In genomic region chr14:56273949-56274348, GRCh38 we compare ENCODE assay signal across 19 cellular contexts.
DNase-seq lines count a peak whose midpoint lies in the region; ATAC-seq, FAIRE-seq and TF ChIP-seq lines count a peak whose summit lies in the region.
"Had no signal": no experiment of that assay in that cellular context is flagged by ENCODE, and none has a peak within 500 bp of the region (broad histone marks: within the 10 kb centered on the region; RNA-seq: fewer than 3 reads in every experiment).

No MANE protein-coding gene starts in this region.

- no peak overlapping the region for H2AFZ ChIP-seq in astrocyte (ENCODE audit: low read depth, low read length)

- ATAC-seq in Right ventricle myocardium inferior (peak; percentile 70), left ventricle myocardium superior (peak; percentile 71)

- H4K20me1 ChIP-seq in astrocyte (ENCODE audit: insufficient read depth, low read length) = no peaks in the 10 kb centered on the region

- no peak overlapping the region for H3K27ac Mint-ChIP-seq in astrocyte (ENCODE audit: unreplicated experiment)
- H3K27ac Mint-ChIP-seq: CD4-positive, CD25-positive, alpha-beta regulatory T cell had no signal

- peaks cover 3% of the 10 kb centered on the region for H3K9me3 Mint-ChIP-seq in astrocyte (ENCODE audit: unreplicated experiment)
- H3K9me3 Mint-ChIP-seq: CD4-positive, CD25-positive, alpha-beta regulatory T cell had no signal

- DNase-seq in Right ventricle myocardium inferior (ENCODE audit: missing footprints) = no peak
- DNase-seq in left ventricle myocardium inferior = no peak
- no peak for DNase-seq in astrocyte (ENCODE audit: low read depth)
- peak; percentile 31 for DNase-seq in left ventricle myocardium superior
- DNase-seq in tibial artery = no peak
- DNase-seq in RKO (ENCODE audit: low spot score) = no peak
- no peak for DNase-seq in cortex of kidney (lab: John Stamatoyannopoulos, UW)
- DNase-seq in NCI-H2107 (lab: John Stamatoyannopoulos, UW) = no peak
- DNase-seq: AML-193; Calu3; CD4-positive, CD25-positive, alpha-beta regulatory T cell; GDM1; Kasumi-1; NCI-H1417 treated with DMSO at 0.1 percent for 48 hours; NCI-H2029; NCI-H510A treated with DMSO at 0.1 percent for 48 hours had no signal

- no peak for TF ChIP-seq CTCF in left ventricle myocardium inferior (IDR thresholded peaks at IDR 0.05; ENCODE audit: borderline replicate concordance)
- no peak for TF ChIP-seq CTCF in astrocyte (IDR thresholded peaks at IDR 0.05; ENCODE audit: insufficient read depth, low read depth, low read length)
- no peak for TF ChIP-seq CTCF in tibial artery (IDR thresholded peaks at IDR 0.05)

- peaks cover 12% of the 10 kb centered on the region for H3K4me1 Mint-ChIP-seq in astrocyte (ENCODE audit: low read depth, unreplicated experiment)

- no peak overlapping the region for H3K4me2 ChIP-seq in astrocyte (ENCODE audit: low read length)

- H3K36me3 ChIP-seq in left ventricle myocardium inferior (no peaks in the 10 kb centered on the region), astrocyte (ENCODE audit: insufficient read depth, low read length) (no peaks in the 10 kb centered on the region), tibial artery (no peaks in the 10 kb centered on the region)

- intact Hi-C loops in Right ventricle myocardium inferior (cut with DNase I) = no loop called here
- intact Hi-C loops in left ventricle myocardium inferior (cut with micrococcal nuclease) = no loop called here
- intact Hi-C loops in left ventricle myocardium superior (cut with micrococcal nuclease) = no loop called here
- intact Hi-C loops in tibial artery (cut with DNase I; ENCODE audit: low total_unique reads) = no loop called here

- no peak overlapping the region for H3K27ac ChIP-seq in left ventricle myocardium inferior (replicated peaks)
- H3K27ac ChIP-seq in astrocyte (ENCODE audit: low read depth, low read length) = no peak overlapping the region
- peak overlapping the region; percentile 45 to 52 for H3K27ac ChIP-seq in tibial artery
- H3K27ac ChIP-seq: SK-N-MC had no signal

- no peak for FAIRE-seq in astrocyte (lab: Jason Lieb, UNC)
- FAIRE-seq: GM12892, H54 had no signal

- no peaks in the 10 kb centered on the region for H3K79me2 ChIP-seq in astrocyte (ENCODE audit: insufficient read depth, low read length)

- no peak overlapping the region for H3K4me3 ChIP-seq in left ventricle myocardium inferior
- H3K4me3 ChIP-seq in astrocyte (ENCODE audit: insufficient read depth, low read depth, low read length) = no peak overlapping the region
- H3K4me3 ChIP-seq in tibial artery = no peak overlapping the region
- H3K4me3 ChIP-seq: SK-N-MC had no signal

- peak overlapping the region; percentile 41 for H3K9ac ChIP-seq in astrocyte (ENCODE audit: low read length)

- H3K27me3 ChIP-seq in left ventricle myocardium inferior (ENCODE audit: low read depth) = no peaks in the 10 kb centered on the region
- H3K27me3 ChIP-seq in astrocyte (ENCODE audit: insufficient read depth, low read length) = no peaks in the 10 kb centered on the region
- H3K27me3 ChIP-seq in tibial artery = no peaks in the 10 kb centered on the region

- no peaks in the 10 kb centered on the region for H3K27me3 Mint-ChIP-seq in astrocyte (ENCODE audit: low read depth, unreplicated experiment)
- H3K27me3 Mint-ChIP-seq: CD4-positive, CD25-positive, alpha-beta regulatory T cell had no signal

- no peaks in the 10 kb centered on the region for H3K9me3 ChIP-seq in left ventricle myocardium inferior (replicated peaks)
- no peaks in the 10 kb centered on the region for H3K9me3 ChIP-seq in astrocyte (ENCODE audit: insufficient read depth, low read depth, low read length)
- no peaks in the 10 kb centered on the region for H3K9me3 ChIP-seq in tibial artery

- H3K4me3 Mint-ChIP-seq in astrocyte (ENCODE audit: unreplicated experiment) = no peak overlapping the region
- H3K4me3 Mint-ChIP-seq: CD4-positive, CD25-positive, alpha-beta regulatory T cell had no signal

- H3K4me1 ChIP-seq in left ventricle myocardium inferior (peaks cover 18% of the 10 kb centered on the region), astrocyte (ENCODE audit: insufficient read depth, low read length) (peaks cover 29% of the 10 kb centered on the region), tibial artery (peaks cover 0 to 32% (median 3%) of the 10 kb centered on the region in 4 donors)

- peaks cover 3% of the 10 kb centered on the region for H3K36me3 Mint-ChIP-seq in astrocyte (ENCODE audit: low read depth, unreplicated experiment)
- H3K36me3 Mint-ChIP-seq: CD4-positive, CD25-positive, alpha-beta regulatory T cell had no signal

Comparison
In these comparisons a context has a peak if more than half of its experiments do, and no peak if none do; other contexts are left out.
1. H3K27ac ChIP-seq: peak in tibial artery (2 of 2); none in left ventricle myocardium inferior (single experiment) and astrocyte (single experiment).